ENCODE assay signal across 8 cellular contexts in the genomic region with DNA sequence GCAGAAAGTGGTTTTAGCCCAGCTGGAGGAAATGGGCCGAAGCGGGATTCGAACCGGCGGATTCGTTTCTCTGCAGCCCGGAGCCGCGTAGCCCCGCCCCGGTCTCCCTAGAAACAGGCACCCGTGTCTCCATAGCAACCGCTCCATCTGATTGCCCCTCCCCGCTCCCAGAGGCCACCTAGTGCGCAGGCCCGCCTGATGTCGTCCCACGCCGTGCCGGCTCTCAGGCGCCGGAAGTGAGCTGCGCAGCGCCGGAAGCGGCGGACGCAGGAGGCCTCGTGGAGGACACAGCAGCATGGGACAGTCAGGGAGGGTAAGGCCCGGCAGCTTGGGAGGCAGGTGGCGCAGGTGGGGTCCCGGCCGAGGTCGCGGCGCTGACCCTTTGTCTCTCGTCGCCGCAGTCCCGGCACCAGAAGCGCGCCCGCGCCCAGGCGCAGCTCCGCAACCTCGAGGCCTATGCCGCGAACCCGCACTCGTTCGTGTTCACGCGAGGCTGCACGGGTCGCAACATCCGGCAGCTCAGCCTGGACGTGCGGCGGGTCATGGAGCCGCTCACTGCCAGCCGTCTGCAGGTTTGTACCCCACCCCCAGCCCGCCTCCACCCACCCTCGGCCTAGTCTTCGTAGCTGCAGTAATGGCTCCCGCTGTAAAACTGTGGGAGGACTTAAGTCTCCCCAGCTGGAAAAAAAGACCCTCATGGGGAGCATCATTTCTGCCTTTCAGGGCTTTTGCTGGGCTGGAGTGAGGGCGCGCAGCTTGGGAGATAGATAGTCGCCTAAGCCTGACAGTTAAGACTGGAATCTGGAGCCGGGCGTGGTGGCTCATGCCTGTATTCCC. TPM values are rescaled to one million over a fixed set of nuclear protein-coding genes. Genes with fewer than 3 reads are reported as not detected.
A peak's percentile ranks its signal among the peaks of the same experiment; 100 is the strongest.
DNase-seq lines count a peak whose midpoint lies in the region; ATAC-seq and TF ChIP-seq lines count a peak whose summit lies in the region.

A gene with protein sequence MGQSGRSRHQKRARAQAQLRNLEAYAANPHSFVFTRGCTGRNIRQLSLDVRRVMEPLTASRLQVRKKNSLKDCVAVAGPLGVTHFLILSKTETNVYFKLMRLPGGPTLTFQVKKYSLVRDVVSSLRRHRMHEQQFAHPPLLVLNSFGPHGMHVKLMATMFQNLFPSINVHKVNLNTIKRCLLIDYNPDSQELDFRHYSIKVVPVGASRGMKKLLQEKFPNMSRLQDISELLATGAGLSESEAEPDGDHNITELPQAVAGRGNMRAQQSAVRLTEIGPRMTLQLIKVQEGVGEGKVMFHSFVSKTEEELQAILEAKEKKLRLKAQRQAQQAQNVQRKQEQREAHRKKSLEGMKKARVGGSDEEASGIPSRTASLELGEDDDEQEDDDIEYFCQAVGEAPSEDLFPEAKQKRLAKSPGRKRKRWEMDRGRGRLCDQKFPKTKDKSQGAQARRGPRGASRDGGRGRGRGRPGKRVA (plus strand): TSS at position 263 of the 837 bp plus-strand sequence. CDS start 33 bp downstream, at position 296.

- H3K27me3 ChIP-seq in A673 (replicated peaks; ENCODE audit: insufficient read depth, low read depth, low read length, poor library complexity) (no peaks in the 10 kb centered on the region), skeletal muscle tissue (ENCODE audit: control insufficient read depth in 3 of 3, insufficient read depth in 3 of 3, low read length in 3 of 3) (no peaks in the 10 kb centered on the region)

- DNase-seq in A673 (ENCODE audit: low spot score) (peak; percentile 99), NCI-H2227 (lab: John Stamatoyannopoulos, UW; ENCODE audit: unreplicated experiment) (peak; percentile 97), T47D (ENCODE audit: low read depth in 1 of 2, low spot score in 1 of 2) (peak; percentile 97)

- ATAC-seq in GM18870 (IDR thresholded peaks at IDR 0.05; ENCODE audit: unreplicated experiment) (peak; percentile 38), HG03139 (IDR thresholded peaks at IDR 0.05; ENCODE audit: unreplicated experiment) (peak; percentile 43)

- intact Hi-C loops in A673 (cut with micrococcal nuclease; ENCODE audit: unreplicated experiment): no loop called here

- H3K4me3 ChIP-seq in A673 (ENCODE audit: low read depth, low read length, poor library complexity, severe bottlenecking) (peak within 1 kb of the TSS; percentile 74), iPS-18c (ENCODE audit: insufficient read depth, low read depth, low read length) (peak within 1 kb of the TSS; percentile 68), skeletal muscle tissue (ENCODE audit: low read length in 3 of 3) (peak within 1 kb of the TSS; percentile 87 to 97 (median 94))

- in situ Hi-C loops in T47D (cut with HindIII; ENCODE audit: low pct_unique_long_range_greater_than_20kb, low sequenced_read_pairs): no loop called here

- H3K9ac ChIP-seq in skeletal muscle tissue (ENCODE audit: low read depth in 1 of 3, low read length in 3 of 3): peak within 1 kb of the TSS; percentile 69 to 87 (median 77)

- CTCF ChIA-PET in A673 (lab: Charles Lee): interaction anchor here (0.5 to 0.6 kb wide), 2 partner anchors 25 to 123 kb away, joined by 3 to 6 read pairs; no protein-coding TSS in a partner anchor

- H3K27ac ChIP-seq in A673 (ENCODE audit: low read depth, low read length, poor library complexity, severe bottlenecking) (peak within 1 kb of the TSS; percentile 92), VCaP (peak within 1 kb of the TSS; percentile 75), skeletal muscle tissue (ENCODE audit: low read depth, low read length) (peak within 1 kb of the TSS; percentile 64)

- H3K4me1 ChIP-seq in A673 (ENCODE audit: insufficient read depth, low read length, poor library complexity, severe bottlenecking) (peaks cover 24% of the 10 kb centered on the region), skeletal muscle tissue (ENCODE audit: control insufficient read depth in 3 of 3, insufficient read depth in 3 of 3, low read length in 3 of 3) (peaks cover 11 to 24% (median 16%) of the 10 kb centered on the region in 3 donors)

- BruUV-seq in A673 (replicated peaks; lab: Mats Ljungman, UMichigan): no TSS peak

- TF ChIP-seq CTCF in A673 (conservative IDR thresholded peaks at IDR 0.05; ENCODE audit: low read depth, low read length): no peak
- TF ChIP-seq CTCF in VCaP (conservative IDR thresholded peaks at IDR 0.05): no peak

- no peaks in the 10 kb centered on the region for H3K9me3 ChIP-seq in A673 (ENCODE audit: low read depth, low read length, poor library complexity, severe bottlenecking)
- no peaks in the 10 kb centered on the region for H3K9me3 ChIP-seq in iPS-18c (ENCODE audit: control insufficient read depth, insufficient read depth, low read length)
- no peaks in the 10 kb centered on the region for H3K9me3 ChIP-seq in skeletal muscle tissue (ENCODE audit: control insufficient read depth in 3 of 3, low read length in 3 of 3)

- peaks cover 43% of the 10 kb centered on the region for H3K36me3 ChIP-seq in A673 (ENCODE audit: insufficient read depth, low read length, poor library complexity, severe bottlenecking)
- H3K36me3 ChIP-seq in skeletal muscle tissue (ENCODE audit: control insufficient read depth in 3 of 3, insufficient read depth in 3 of 3, low read length in 3 of 3): peaks cover 33 to 35% (median 34%) of the 10 kb centered on the region in 3 donors

- POLR2A ChIA-PET in A673 (lab: Charles Lee; ENCODE audit: low non-redundant PET): no interaction called here

RNA-seq across cellular contexts. Expression of the gene that starts here (rescaled TPM):
- 116 and 132 TPM in 2 replicates for total RNA-seq in A673 (2021)
- total RNA-seq in skeletal muscle tissue: 14.6 TPM

Comparison
In these comparisons a context has a peak if more than half of its experiments do, and no peak if none do; other contexts are left out.
1. Peak in every context shown above with its lines: DNase-seq, ATAC-seq, H3K4me3 ChIP-seq and H3K27ac ChIP-seq.